ENCODE assay signal across 10 cellular contexts in genomic region chr19:42191855-42192254, GRCh38. TPM values are rescaled to one million over a fixed set of nuclear protein-coding genes. Genes with fewer than 3 reads are reported as not detected.
DNase-seq lines count a peak whose midpoint lies in the region; ATAC-seq lines count a peak whose summit lies in the region.
"Had no signal": no experiment of that assay in that cellular context is flagged by ENCODE, and none has a peak within 500 bp of the region (broad histone marks: within the 10 kb centered on the region; RNA-seq: fewer than 3 reads in every experiment).

No MANE protein-coding gene starts in this region.

- peaks cover 46% of the 10 kb centered on the region for H3K4me1 Mint-ChIP-seq in activated CD8-positive, alpha-beta memory T cell treated with anti-CD3 and anti-CD28 coated beads, Interleukin-2, amount 10 ng/mL, durations not matched to agents 7 days and 5 days
- peaks cover 42% of the 10 kb centered on the region for H3K4me1 Mint-ChIP-seq in stimulated activated naive CD8-positive, alpha-beta T cell treated with anti-CD3 and anti-CD28 coated beads, Interleukin-15, Interleukin-2, amounts not matched to agents 100 ng/mL and 50 ng/mL, for 24 hours (ENCODE audit: low read depth)

- no peak overlapping the region for H3K27ac Mint-ChIP-seq in activated CD8-positive, alpha-beta memory T cell treated with anti-CD3 and anti-CD28 coated beads, Interleukin-2, amount 10 ng/mL, durations not matched to agents 7 days and 5 days
- H3K27ac Mint-ChIP-seq in stimulated activated naive CD8-positive, alpha-beta T cell treated with anti-CD3 and anti-CD28 coated beads, Interleukin-15, Interleukin-2, amounts not matched to agents 100 ng/mL and 50 ng/mL, for 24 hours = peak overlapping the region; percentile 10
- H3K27ac Mint-ChIP-seq: activated naive CD8-positive, alpha-beta T cell had no signal

- peaks cover 13 to 22% of the 10 kb centered on the region in 2 donors for H3K4me1 ChIP-seq in duodenal mucosa (ENCODE audit: control insufficient read depth in 1 of 2, insufficient read depth in 2 of 2, low read length in 2 of 2)

- H3K27me3 Mint-ChIP-seq in activated CD8-positive, alpha-beta memory T cell treated with anti-CD3 and anti-CD28 coated beads, Interleukin-2, amount 10 ng/mL, durations not matched to agents 7 days and 5 days = no peaks in the 10 kb centered on the region
- H3K27me3 Mint-ChIP-seq in stimulated activated naive CD8-positive, alpha-beta T cell treated with anti-CD3 and anti-CD28 coated beads, Interleukin-15, Interleukin-2, amounts not matched to agents 100 ng/mL and 50 ng/mL, for 24 hours = no peaks in the 10 kb centered on the region
- H3K27me3 Mint-ChIP-seq: activated naive CD8-positive, alpha-beta T cell had no signal

- peak overlapping the region in 1 of 2 donors; percentile 9 for H3K9ac ChIP-seq in duodenal mucosa (ENCODE audit: low read depth in 1 of 2, low read length in 2 of 2)

- no peaks in the 10 kb centered on the region for H3K36me3 ChIP-seq in duodenal mucosa (ENCODE audit: control insufficient read depth in 1 of 2, insufficient read depth in 2 of 2, low read length in 2 of 2)

- peaks cover 2% of the 10 kb centered on the region for H3K9me3 Mint-ChIP-seq in activated CD8-positive, alpha-beta memory T cell treated with anti-CD3 and anti-CD28 coated beads, Interleukin-2, amount 10 ng/mL, durations not matched to agents 7 days and 5 days (ENCODE audit: low read depth)
- peaks cover 4% of the 10 kb centered on the region for H3K9me3 Mint-ChIP-seq in stimulated activated naive CD8-positive, alpha-beta T cell treated with anti-CD3 and anti-CD28 coated beads, Interleukin-15, Interleukin-2, amounts not matched to agents 100 ng/mL and 50 ng/mL, for 24 hours

- peaks cover 24% of the 10 kb centered on the region for H3K36me3 Mint-ChIP-seq in activated CD8-positive, alpha-beta memory T cell treated with anti-CD3 and anti-CD28 coated beads, Interleukin-2, amount 10 ng/mL, durations not matched to agents 7 days and 5 days
- peaks cover 20% of the 10 kb centered on the region for H3K36me3 Mint-ChIP-seq in stimulated activated naive CD8-positive, alpha-beta T cell treated with anti-CD3 and anti-CD28 coated beads, Interleukin-15, Interleukin-2, amounts not matched to agents 100 ng/mL and 50 ng/mL, for 24 hours (ENCODE audit: low read depth)

- H3K27me3 ChIP-seq in duodenal mucosa (ENCODE audit: control insufficient read depth in 1 of 2, insufficient read depth in 2 of 2, low read length in 2 of 2) = no peaks in the 10 kb centered on the region

- no peak for DNase-seq in activated CD8-positive, alpha-beta memory T cell treated with anti-CD3 and anti-CD28 coated beads, Interleukin-2, amount 10 ng/mL, durations not matched to agents 7 days and 5 days
- no peak for DNase-seq in activated CD8-positive, alpha-beta memory T cell treated with anti-CD3 and anti-CD28 coated beads for 24 hours
- peak; percentile 87 for DNase-seq in NCI-H345 (lab: John Stamatoyannopoulos, UW)
- DNase-seq in T1000 (lab: John Stamatoyannopoulos, UW) = no peak
- DNase-seq: NK-92 treated with Interleukin-12 subunit alpha and Interleukin-12 subunit beta, amount 100 ng/mL, for 24 hours had no signal

- peak; percentile 58 for ATAC-seq in activated CD8-positive, alpha-beta memory T cell treated with anti-CD3 and anti-CD28 coated beads, Interleukin-2, amount 10 ng/mL, durations not matched to agents 7 days and 5 days
- ATAC-seq in HG02759 (IDR thresholded peaks at IDR 0.05; ENCODE audit: unreplicated experiment) (no peak), HG03571 (IDR thresholded peaks at IDR 0.05; ENCODE audit: unreplicated experiment) (no peak)

- peak overlapping the region in 1 of 2 donors; percentile 17 for H3K4me3 ChIP-seq in duodenal mucosa (ENCODE audit: low read depth in 1 of 2, low read length in 2 of 2)

- CTCF ChIA-PET in activated CD8-positive, alpha-beta memory T cell treated with anti-CD3 and anti-CD28 coated beads, Interleukin-2, amount 10 ng/mL, durations not matched to agents 7 days and 5 days (lab: Charles Lee) = interaction anchor here (0.8 to 1.6 kb wide), 4 partner anchors 8 to 88 kb away, joined by 3 to 6 read pairs (median 4); no protein-coding TSS in a partner anchor

- H3K4me3 Mint-ChIP-seq in activated CD8-positive, alpha-beta memory T cell treated with anti-CD3 and anti-CD28 coated beads, Interleukin-2, amount 10 ng/mL, durations not matched to agents 7 days and 5 days = no peak overlapping the region
- H3K4me3 Mint-ChIP-seq in stimulated activated naive CD8-positive, alpha-beta T cell treated with anti-CD3 and anti-CD28 coated beads, Interleukin-15, Interleukin-2, amounts not matched to agents 100 ng/mL and 50 ng/mL, for 24 hours = no peak overlapping the region
- H3K4me3 Mint-ChIP-seq: activated naive CD8-positive, alpha-beta T cell had no signal

- peak overlapping the region; percentile 55 for H3K27ac ChIP-seq in duodenal mucosa (ENCODE audit: low read depth, low read length)

- H3K9me3 ChIP-seq in duodenal mucosa (ENCODE audit: control insufficient read depth in 1 of 2, low read length in 2 of 2) = peaks cover 0 to 7% of the 10 kb centered on the region in 2 donors

RNA-seq across cellular contexts. Expression of gene DEDD2, which starts 25.6 kb away (rescaled TPM):
- total RNA-seq in activated CD8-positive, alpha-beta memory T cell treated with anti-CD3 and anti-CD28 coated beads, Interleukin-2, amount 10 ng/mL, durations not matched to agents 7 days and 5 days = 10 to 100 TPM; 35.8 to 40.7 TPM

RNA-seq across cellular contexts. Expression of gene ZNF526, which starts 28.3 kb away (rescaled TPM):
- 10 to 100 TPM; 21.9 to 24.4 TPM for total RNA-seq in activated CD8-positive, alpha-beta memory T cell treated with anti-CD3 and anti-CD28 coated beads, Interleukin-2, amount 10 ng/mL, durations not matched to agents 7 days and 5 days

RNA-seq across cellular contexts. Expression of gene GSK3A, which starts 50.5 kb away (rescaled TPM):
- 10 to 100 TPM; 47.3 to 53.8 TPM for total RNA-seq in activated CD8-positive, alpha-beta memory T cell treated with anti-CD3 and anti-CD28 coated beads, Interleukin-2, amount 10 ng/mL, durations not matched to agents 7 days and 5 days

RNA-seq across cellular contexts. Expression of gene POU2F2, which starts 59.6 kb away (rescaled TPM):
- total RNA-seq in activated CD8-positive, alpha-beta memory T cell treated with anti-CD3 and anti-CD28 coated beads, Interleukin-2, amount 10 ng/mL, durations not matched to agents 7 days and 5 days = 10 to 100 TPM; 17.7 to 40.4 TPM
